Comparison of ENCODE assay signal across 8 cellular contexts in genomic region chr1:207826557-207827487, GRCh38.
DNase-seq lines count a peak whose midpoint lies in the region; ATAC-seq, FAIRE-seq and TF ChIP-seq lines count a peak whose summit lies in the region.

No MANE protein-coding gene starts in this region.

- in situ Hi-C loops in HepG2 (cut with HindIII; ENCODE audit: extremely low pct_ligation_motif_present, low pct_unique_long_range_greater_than_20kb): loop anchor here (5.0 kb wide), 2 partner anchors 40 to 140 kb away; no protein-coding TSS in a partner anchor

- peaks cover 2% of the 10 kb centered on the region for H3K27me3 Mint-ChIP-seq in activated CD4-positive, alpha-beta T cell treated with anti-CD3 and anti-CD28 coated beads, Interleukin-2, amount 10 ng/mL, durations not matched to agents 7 days and 5 days

- H3K9me3 ChIP-seq in adipocyte (ENCODE audit: control insufficient read depth, low read length): no peaks in the 10 kb centered on the region
- H3K9me3 ChIP-seq in HepG2 (ENCODE audit: low read length): no peaks in the 10 kb centered on the region
- H3K9me3 ChIP-seq in thymus (ENCODE audit: control insufficient read depth): no peaks in the 10 kb centered on the region

- 2% methylated on average over 17 of the region's 18 CpGs for WGBS in HepG2 (ENCODE audit: low lambda C conversion rate)
- 84% methylated on average over 18 of the region's 18 CpGs for WGBS in thymus

- peak overlapping the region; percentile 95 for H3K27ac Mint-ChIP-seq in activated CD4-positive, alpha-beta T cell treated with anti-CD3 and anti-CD28 coated beads, Interleukin-2, amount 10 ng/mL, durations not matched to agents 7 days and 5 days

- peak overlapping the region; percentile 66 for H2AFZ ChIP-seq in HepG2 (ENCODE audit: low read length)

- BruUV-seq in HepG2 (replicated peaks; lab: Mats Ljungman, UMichigan): TSS peak; percentile 94

- POLR2A ChIA-PET in activated CD4-positive, alpha-beta T cell treated with anti-CD3 and anti-CD28 coated beads, Interleukin-2, amount 10 ng/mL, durations not matched to agents 7 days and 5 days (lab: Charles Lee): no interaction called here
- POLR2A ChIA-PET in HepG2 (lab: Yijun Ruan, JAX): interaction anchor here (0.6 to 2.8 kb wide), 13 partner anchors 11 to 388 kb away, joined by 3 to 14 read pairs (median 4); no protein-coding TSS in a partner anchor

- H3K4me3 Mint-ChIP-seq in activated CD4-positive, alpha-beta T cell treated with anti-CD3 and anti-CD28 coated beads, Interleukin-2, amount 10 ng/mL, durations not matched to agents 7 days and 5 days: peak overlapping the region; percentile 69

- no peaks in the 10 kb centered on the region for H4K20me1 ChIP-seq in HepG2 (ENCODE audit: insufficient read depth, low read length)

- CTCF ChIA-PET in activated CD4-positive, alpha-beta T cell treated with anti-CD3 and anti-CD28 coated beads, Interleukin-2, amount 10 ng/mL, durations not matched to agents 7 days and 5 days (lab: Charles Lee): interaction anchor here (0.8 to 4.1 kb wide), 9 partner anchors 8 to 137 kb away, joined by 3 to 24 read pairs (median 6); no protein-coding TSS in a partner anchor
- CTCF ChIA-PET in HepG2 (lab: Yijun Ruan, JAX; ENCODE audit: low intra/inter-chr PET ratio, low total read pairs): no interaction called here

- H3K27ac ChIP-seq in HepG2 (ENCODE audit: extremely low read length, insufficient read depth, low read length) (peak overlapping the region; percentile 94), thymus (ENCODE audit: low read depth) (peak overlapping the region; percentile 85)

- TF ChIP-seq POLR2A in HepG2 (IDR thresholded peaks at IDR 0.05; ENCODE audit: insufficient read depth in 1 of 2, low read depth in 2 of 2, low read length in 2 of 2): peak; percentile 61 to 89

- peak; percentile 96 for FAIRE-seq in HepG2 (lab: Jason Lieb, UNC)

- no peaks in the 10 kb centered on the region for H3K36me3 ChIP-seq in adipocyte (ENCODE audit: control insufficient read depth, insufficient read depth, low read length, severe bottlenecking)
- H3K36me3 ChIP-seq in HepG2 (replicated peaks in 1 of 2; ENCODE audit: control insufficient read depth in 1 of 2, insufficient read depth in 2 of 2, low read length in 2 of 2): no peaks in the 10 kb centered on the region; a peak in 2 of 5 replicates
- peaks cover 23% of the 10 kb centered on the region for H3K36me3 ChIP-seq in thymus (ENCODE audit: control insufficient read depth, insufficient read depth)

- H3K9me3 Mint-ChIP-seq in activated CD4-positive, alpha-beta T cell treated with anti-CD3 and anti-CD28 coated beads, Interleukin-2, amount 10 ng/mL, durations not matched to agents 7 days and 5 days: no peaks in the 10 kb centered on the region

- peak overlapping the region; percentile 74 for H3K9ac ChIP-seq in adipocyte (ENCODE audit: low read length)
- H3K9ac ChIP-seq in HepG2 (ENCODE audit: insufficient read depth, low read depth, low read length): peak overlapping the region; percentile 80

- peaks cover 89% of the 10 kb centered on the region for H3K4me1 Mint-ChIP-seq in activated CD4-positive, alpha-beta T cell treated with anti-CD3 and anti-CD28 coated beads, Interleukin-2, amount 10 ng/mL, durations not matched to agents 7 days and 5 days

- H3K4me3 ChIP-seq in adipocyte (ENCODE audit: low read length) (peak overlapping the region; percentile 91), HepG2 (replicated peaks in 1 of 3; ENCODE audit: insufficient read depth in 1 of 3, low read depth in 2 of 3, low read length in 3 of 3) (peak overlapping the region; percentile 58 to 77 (median 73)), thymus (ENCODE audit: low read length) (peak overlapping the region; percentile 41)

- intact Hi-C loops in HepG2 (cut with micrococcal nuclease; ENCODE audit: unreplicated experiment): no loop called here

- H3K36me3 Mint-ChIP-seq in activated CD4-positive, alpha-beta T cell treated with anti-CD3 and anti-CD28 coated beads, Interleukin-2, amount 10 ng/mL, durations not matched to agents 7 days and 5 days (ENCODE audit: low read depth): peaks cover 19% of the 10 kb centered on the region

- DNase-seq in activated CD4-positive, alpha-beta T cell treated with anti-CD3 and anti-CD28 coated beads, Interleukin-2, amount 10 ng/mL, durations not matched to agents 7 days and 5 days: no peak
- DNase-seq in activated CD4-positive, alpha-beta T cell treated with anti-CD3 and anti-CD28 coated beads, Interleukin-2, amount 50 U/mL, for 48 hours: no peak
- no peak for DNase-seq in adipocyte (ENCODE audit: low read depth)
- DNase-seq in HepG2 (ENCODE audit: low spot score): peak; percentile 90
- DNase-seq in amygdala (lab: John Stamatoyannopoulos, UW): no peak
- no peak for DNase-seq in NCI-H82 (lab: John Stamatoyannopoulos, UW)
- DNase-seq in effector CD4-positive, alpha-beta T cell: no peak

- TF ChIP-seq RAD21 in HepG2 (CRISPR knock-in tag; IDR thresholded peaks at IDR 0.05): no peak

- H3K4me1 ChIP-seq in adipocyte (ENCODE audit: control insufficient read depth, insufficient read depth, low read length): peaks cover 47% of the 10 kb centered on the region
- H3K4me1 ChIP-seq in HepG2 (ENCODE audit: insufficient read depth, low read length): peaks cover 65% of the 10 kb centered on the region
- H3K4me1 ChIP-seq in thymus (ENCODE audit: control insufficient read depth, insufficient read depth, low read length): peaks cover 33% of the 10 kb centered on the region

- peak overlapping the region; percentile 91 for H3K4me2 ChIP-seq in HepG2 (ENCODE audit: low read depth, low read length)

- peaks cover 36% of the 10 kb centered on the region for H3K79me2 ChIP-seq in HepG2 (ENCODE audit: insufficient read depth, low read length)

- H3K27me3 ChIP-seq in adipocyte (replicated peaks; ENCODE audit: control insufficient read depth, insufficient read depth, low read length) (no peaks in the 10 kb centered on the region), HepG2 (ENCODE audit: control insufficient read depth in 1 of 2, insufficient read depth in 2 of 2, low read length in 2 of 2) (no peaks in the 10 kb centered on the region; a peak in 2 of 5 replicates), thymus (ENCODE audit: control insufficient read depth, insufficient read depth) (no peaks in the 10 kb centered on the region)

- TF ChIP-seq CTCF in HepG2 (CRISPR knock-in tag; IDR thresholded peaks at IDR 0.05): no peak

- peak; percentile 76 for ATAC-seq in HepG2

- TF ChIP-seq EP300 in HepG2 (IDR thresholded peaks at IDR 0.05; ENCODE audit: low read depth in 2 of 2, low read length in 2 of 2) (peak in 1 of 2 experiments; percentile 40; a peak in 1 of 4 replicates), HepG2 (CRISPR knock-in tag; IDR thresholded peaks at IDR 0.05; ENCODE audit: borderline replicate concordance) (no peak)

TF ChIP-seq in HepG2, 621 proteins besides CTCF, POLR2A, EP300 and RAD21 (continues in another document):
- TF ChIP-seq FOXA1 (IDR thresholded peaks at IDR 0.05) (no peak), FOXA1 (CRISPR knock-in tag; IDR thresholded peaks at IDR 0.05) (peak; percentile 79), AKAP8 (CRISPR knock-in tag; IDR thresholded peaks at IDR 0.05) (no peak), FOXC1 (CRISPR knock-in tag; IDR thresholded peaks at IDR 0.05; ENCODE audit: borderline replicate concordance) (no peak), GABPB1 (CRISPR knock-in tag; IDR thresholded peaks at IDR 0.05) (no peak), TGIF2 (CRISPR knock-in tag; IDR thresholded peaks at IDR 0.05) (no peak), ZIK1 (CRISPR knock-in tag; IDR thresholded peaks at IDR 0.05; ENCODE audit: borderline replicate concordance, low read depth) (no peak; the same call in 1 of the 2 replicates), STAG1 (CRISPR knock-in tag; IDR thresholded peaks at IDR 0.05) (no peak), ZNF629 (CRISPR knock-in tag; conservative IDR thresholded peaks at IDR 0.05) (peak; percentile 46; the same call in 1 of the 2 replicates), ZMYM2 (CRISPR knock-in tag; IDR thresholded peaks at IDR 0.05) (peak; percentile 57; the same call in 1 of the 2 replicates), RELA (CRISPR knock-in tag; IDR thresholded peaks at IDR 0.05) (no peak), ZNF569 (CRISPR knock-in tag; IDR thresholded peaks at IDR 0.05; ENCODE audit: borderline replicate concordance) (no peak), CBX1 (IDR thresholded peaks at IDR 0.05; ENCODE audit: low read depth) (no peak), MYPOP (CRISPR knock-in tag; IDR thresholded peaks at IDR 0.05) (no peak; the same call in 1 of the 2 replicates), ZNF30 (CRISPR knock-in tag; IDR thresholded peaks at IDR 0.05) (no peak), FOSL1 (CRISPR knock-in tag; IDR thresholded peaks at IDR 0.05; ENCODE audit: borderline replicate concordance) (no peak), DR1 (CRISPR knock-in tag; IDR thresholded peaks at IDR 0.05) (no peak)

Comparison
In these comparisons a context has a peak if more than half of its experiments do, and no peak if none do; other contexts are left out.
1. H3K4me3 ChIP-seq: peak in every context shown above with its lines; median percentile 91 in adipocyte; 73 in HepG2; 41 in thymus.